In the genomic region with DNA sequence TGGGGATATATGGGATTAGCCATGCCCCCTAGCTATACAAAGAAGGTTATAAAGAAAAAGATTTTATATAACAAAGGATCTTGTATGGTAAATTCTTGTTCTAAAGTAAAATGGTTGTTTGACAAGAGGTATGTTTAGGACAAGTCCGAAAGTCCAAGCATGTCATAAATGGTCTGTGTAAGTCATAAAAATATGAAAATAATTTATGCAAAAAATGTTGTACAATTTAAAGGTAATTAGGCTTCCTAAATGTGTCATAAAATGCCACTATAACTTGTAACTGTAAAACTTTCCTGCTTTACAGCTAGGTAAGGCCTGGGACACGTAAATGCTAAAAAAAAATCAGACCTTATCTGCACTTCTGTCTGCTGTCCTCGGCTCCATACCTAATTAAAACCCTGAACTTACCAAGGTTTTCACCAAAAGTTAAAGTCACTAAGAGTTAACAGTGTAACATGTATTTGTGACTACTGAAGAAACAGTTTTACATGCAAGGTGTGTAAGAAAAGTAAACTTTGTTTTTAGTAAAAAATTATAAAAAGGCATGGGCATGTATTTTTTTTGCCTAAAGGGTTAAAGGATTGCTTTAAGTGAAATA, we compare ENCODE assay signal across 14 cellular contexts.
DNase-seq lines count a peak whose midpoint lies in the region; ATAC-seq, FAIRE-seq and TF ChIP-seq lines count a peak whose summit lies in the region.
"Had no signal": no experiment of that assay in that cellular context is flagged by ENCODE, and none has a peak within 500 bp of the region (broad histone marks: within the 10 kb centered on the region; RNA-seq: fewer than 3 reads in every experiment).

No MANE protein-coding gene starts in this region.

- H3K4ac ChIP-seq in H1 (replicated peaks; ENCODE audit: insufficient read length, low read depth, low read length), result no peak overlapping the region

- no peak overlapping the region for H4K91ac ChIP-seq in H1 (replicated peaks; ENCODE audit: insufficient read length, low read length)

- H2BK20ac ChIP-seq in H1 (ENCODE audit: low read length), result no peak overlapping the region

- TF ChIP-seq RAD21 in A549 (conservative IDR thresholded peaks at IDR 0.05 in 1 of 2, IDR thresholded peaks at IDR 0.05 in 1 of 2) (no peak), H1 (IDR thresholded peaks at IDR 0.05 in 1 of 2, conservative IDR thresholded peaks at IDR 0.05 in 1 of 2; ENCODE audit: low read depth in 2 of 2, low read length in 2 of 2) (no peak)

- no peak overlapping the region for H2BK5ac ChIP-seq in H1 (ENCODE audit: low read depth, low read length)

- no peak for FAIRE-seq in A549 (lab: Jason Lieb, UNC)
- no peak for FAIRE-seq in H1 (lab: Jason Lieb, UNC)

- no peak overlapping the region for H2BK120ac ChIP-seq in H1 (replicated peaks; ENCODE audit: low read depth, low read length)

- no peak overlapping the region for H4K5ac ChIP-seq in H1 (ENCODE audit: insufficient read length, low read depth, low read length)

- no peaks in the 10 kb centered on the region for H3K79me2 ChIP-seq in H1 (ENCODE audit: control insufficient read depth in 1 of 2, insufficient read depth in 2 of 2, low read length in 2 of 2)
- H3K79me2 ChIP-seq: hepatocyte had no signal

- H3K9ac ChIP-seq in H1 (replicated peaks in 1 of 4; ENCODE audit: extremely low read depth in 1 of 4, low read depth in 3 of 4, low read length in 3 of 4), result no peak overlapping the region

- WGBS in A549 (ENCODE audit: missing lambda C conversion rate), result 37% methylated on average over 3 of the region's 3 CpGs
- WGBS in H1 (ENCODE audit: extremely low coverage in 1 of 2, insufficient coverage in 1 of 2, insufficient read length in 1 of 2, insufficient replicate concordance in 2 of 2, low coverage in 1 of 2, low lambda C conversion rate in 2 of 2, missing lambda C conversion rate in 1 of 2), 2 experiments, result 69% methylated on average over 3 of the region's 3 CpGs; no CpG with 5 or more reads in 1 of the 2 experiments
- WGBS in thyroid gland, 2 donors, result 73 to 76% methylated on average over 3 of the region's 3 CpGs
- 57 to 68% methylated on average over 3 of the region's 3 CpGs for WGBS in heart right ventricle, 2 donors

- CTCF ChIA-PET in A549 (lab: Yijun Ruan, JAX), result interaction anchor here (0.8 kb wide), 1 partner anchor 71 kb away, joined by 3 read pairs; no protein-coding TSS in a partner anchor
- CTCF ChIA-PET in H1 (lab: Charles Lee; ENCODE audit: partially characterized antibody), result no interaction called here

- H4K8ac ChIP-seq in H1 (ENCODE audit: extremely low read depth, insufficient read depth, low read length), result no peak overlapping the region

- no peak overlapping the region for H3K4me3 ChIP-seq in A549
- peak overlapping the region in 1 of 4 experiments; percentile 17; a peak in 1 of 8 replicates for H3K4me3 ChIP-seq in H1 (ENCODE audit: extremely low read depth in 1 of 4, insufficient read depth in 2 of 4, low read depth in 3 of 4, low read length in 4 of 4)
- H3K4me3 ChIP-seq in thyroid gland (replicated peaks in 1 of 3), result no peak overlapping the region
- no peak overlapping the region for H3K4me3 ChIP-seq in heart right ventricle
- H3K4me3 ChIP-seq: hepatocyte, MG63 had no signal

- H3K36me3 ChIP-seq in H1 (ENCODE audit: control insufficient read depth in 2 of 4, insufficient read depth in 4 of 4, low read length in 3 of 4), result no peaks in the 10 kb centered on the region
- H3K36me3 ChIP-seq in thyroid gland, result no peaks in the 10 kb centered on the region
- no peaks in the 10 kb centered on the region for H3K36me3 ChIP-seq in heart right ventricle
- H3K36me3 ChIP-seq: MG63 had no signal

- H3K56ac ChIP-seq in H1 (replicated peaks; ENCODE audit: insufficient read length, low read depth, low read length), result no peak overlapping the region

- H4K20me1 ChIP-seq in H1 (replicated peaks in 1 of 2; ENCODE audit: control insufficient read depth in 1 of 2, insufficient read depth in 2 of 2, low read length in 2 of 2), result no peaks in the 10 kb centered on the region

- no peaks in the 10 kb centered on the region for H3K23me2 ChIP-seq in H1 (ENCODE audit: low read depth, low read length)

- no peak overlapping the region for H2BK15ac ChIP-seq in H1 (ENCODE audit: low read length)

- H3K27me3 ChIP-seq in H1 (replicated peaks in 1 of 4; ENCODE audit: control insufficient read depth in 3 of 4, extremely low read depth in 1 of 4, insufficient read depth in 3 of 4, low read length in 3 of 4) (no peaks in the 10 kb centered on the region), thyroid gland (no peaks in the 10 kb centered on the region), heart right ventricle (no peaks in the 10 kb centered on the region)
- H3K27me3 ChIP-seq: hepatocyte, MG63 had no signal

- H3K4me2 ChIP-seq in A549 (no peak overlapping the region), H1 (ENCODE audit: insufficient read depth in 1 of 2, low read depth in 2 of 2, low read length in 2 of 2) (no peak overlapping the region)
- H3K4me2 ChIP-seq: hepatocyte had no signal

- H3K79me1 ChIP-seq in H1 (ENCODE audit: low read depth, low read length), result no peaks in the 10 kb centered on the region

- POLR2A ChIA-PET in A549 (lab: Yijun Ruan, JAX) (no interaction called here), H1 (lab: Charles Lee; ENCODE audit: partially characterized antibody) (interaction anchor here (0.6 to 1.2 kb wide), 2 partner anchors 9 to 437 kb away, joined by 3 read pairs; no protein-coding TSS in a partner anchor)

- H3K9me3 ChIP-seq in A549 (peaks cover 38% of the 10 kb centered on the region), H1 (ENCODE audit: insufficient read depth in 2 of 2, low read depth in 1 of 2, low read length in 1 of 2) (peaks cover 32 to 49% of the 10 kb centered on the region in 2 experiments), thyroid gland (no peaks in the 10 kb centered on the region), heart right ventricle (peaks cover 0 to 58% (median 18%) of the 10 kb centered on the region in 11 donors)

- no peak for TF ChIP-seq CTCF in A549 (IDR thresholded peaks at IDR 0.05)
- TF ChIP-seq CTCF in H1 (IDR thresholded peaks at IDR 0.05; ENCODE audit: control extremely low read depth in 1 of 3, insufficient read depth in 1 of 3, low read depth in 1 of 3, low read length in 3 of 3), result no peak
- TF ChIP-seq CTCF in thyroid gland (IDR thresholded peaks at IDR 0.05), result no peak
- TF ChIP-seq CTCF in heart right ventricle (IDR thresholded peaks at IDR 0.05), result no peak

- no peak overlapping the region for H2BK12ac ChIP-seq in H1 (ENCODE audit: low read depth, low read length)

- peak in 1 of 2 experiments; percentile 67 for DNase-seq in A549 (ENCODE audit: low read depth in 1 of 2, low spot score in 1 of 2)
- DNase-seq in DMS53 treated with DMSO at 0.1 percent for 48 hours (lab: John Stamatoyannopoulos, UW; ENCODE audit: unreplicated experiment), result peak; percentile 18
- DNase-seq in NCI-H2171 treated with DMSO at 0.1 percent for 48 hours (lab: John Stamatoyannopoulos, UW), result peak; percentile 38
- no peak for DNase-seq in H1 (ENCODE audit: low read depth in 1 of 2, low spot score in 2 of 2)
- no peak for DNase-seq in activated CD4-positive, CD25-positive, alpha-beta regulatory T cell (lab: John Stamatoyannopoulos, UW)
- DNase-seq in thyroid gland, result no peak
- no peak for DNase-seq in heart right ventricle
- DNase-seq: activated naive CD4-positive, alpha-beta T cell treated with Interleukin-2 at 50 U/mL for 16 hours; MG63; NCI-H524; SHP77 treated with DMSO at 0.1 percent for 48 hours; stimulated activated naive CD8-positive, alpha-beta T cell treated with anti-CD3 and anti-CD28 coated beads, Interleukin-15, Interleukin-2, amounts not matched to agents 100 U/mL and 50 U/mL, for 24 hours had no signal

- H2AK5ac ChIP-seq in H1 (ENCODE audit: low read depth, low read length), result no peak overlapping the region

- intact Hi-C loops in thyroid gland (cut with DNase I) (no loop called here), heart right ventricle (cut with DNase I) (no loop called here)

- H3K23ac ChIP-seq in H1 (ENCODE audit: insufficient read length), result no peak overlapping the region

- no peak overlapping the region for H3K14ac ChIP-seq in H1 (ENCODE audit: insufficient read length)

- TF ChIP-seq EP300 in A549 (IDR thresholded peaks at IDR 0.05) (no peak), H1 (IDR thresholded peaks at IDR 0.05; ENCODE audit: borderline replicate concordance in 1 of 2, low read depth in 2 of 2, low read length in 2 of 2) (no peak)

- no peak overlapping the region for H2AFZ ChIP-seq in H1 (ENCODE audit: low read length)
- H2AFZ ChIP-seq: hepatocyte had no signal

- H3K27ac ChIP-seq in A549 (no peak overlapping the region), H1 (ENCODE audit: low read depth, low read length) (no peak overlapping the region), thyroid gland (no peak overlapping the region), heart right ventricle (no peak overlapping the region)
- H3K27ac ChIP-seq: hepatocyte had no signal

- peaks cover 8% of the 10 kb centered on the region; the same call in 2 of the 3 replicates for H3K4me1 ChIP-seq in A549
- no peaks in the 10 kb centered on the region for H3K4me1 ChIP-seq in H1 (replicated peaks in 1 of 4; ENCODE audit: control insufficient read depth in 3 of 4, insufficient read depth in 4 of 4, low read length in 3 of 4)
- H3K4me1 ChIP-seq in thyroid gland, result peaks cover 0 to 9% of the 10 kb centered on the region in 2 donors
- peaks cover 0 to 14% (median 0%) of the 10 kb centered on the region in 9 donors for H3K4me1 ChIP-seq in heart right ventricle

- no peak for TF ChIP-seq POLR2A in A549 (IDR thresholded peaks at IDR 0.05; ENCODE audit: low read length)
- no peak for TF ChIP-seq POLR2A in H1 (IDR thresholded peaks at IDR 0.05; ENCODE audit: control extremely low read depth in 1 of 2, low read depth in 2 of 2, low read length in 2 of 2)
- TF ChIP-seq POLR2A in thyroid gland (IDR thresholded peaks at IDR 0.05), result no peak
- no peak for TF ChIP-seq POLR2A in GM18505 (IDR thresholded peaks at IDR 0.05; ENCODE audit: borderline replicate concordance, extremely low read depth, insufficient read depth, insufficient read length)

- ATAC-seq in A549 (no peak), GM18505 (IDR thresholded peaks at IDR 0.05; ENCODE audit: unreplicated experiment) (no peak), heart right ventricle (no peak)
- ATAC-seq: stimulated activated naive CD8-positive, alpha-beta T cell treated with anti-CD3 and anti-CD28 coated beads, Interleukin-15, Interleukin-2, amounts not matched to agents 100 U/mL and 50 U/mL, for 24 hours had no signal

- no peak overlapping the region for H3K18ac ChIP-seq in H1 (ENCODE audit: extremely low read depth, low read length)

TF ChIP-seq in A549, 52 proteins besides CTCF, POLR2A, EP300 and RAD21 (continues in another document):
- TF ChIP-seq ZFP36 (IDR thresholded peaks at IDR 0.05; ENCODE audit: borderline replicate concordance, partially characterized antibody), result peak; percentile 98

TF ChIP-seq in H1, 55 proteins besides CTCF, POLR2A, EP300 and RAD21:
- TF ChIP-seq SAP30 (IDR thresholded peaks at IDR 0.05; ENCODE audit: insufficient read depth, insufficient replicate concordance, low read length) (no peak), KDM1A (IDR thresholded peaks at IDR 0.05; ENCODE audit: borderline replicate concordance, low read length) (0 out of 2 replicates have a peak, but pooled peaks have one; percentile 19)

Comparison
In these comparisons a context has a peak if more than half of its experiments do, and no peak if none do; other contexts are left out.
1. DNase-seq: peak in DMS53 treated with DMSO at 0.1 percent for 48 hours (single experiment) and NCI-H2171 treated with DMSO at 0.1 percent for 48 hours (single experiment); none in H1 (0 of 2), activated CD4-positive, CD25-positive, alpha-beta regulatory T cell (0 of 4), thyroid gland (0 of 2) and heart right ventricle (0 of 2).